20 cellular contexts compared by ENCODE assay signal in genomic region chr2:150639917-150640538, GRCh38.
A peak's percentile ranks its signal among the peaks of the same experiment; 100 is the strongest.
DNase-seq lines count a peak whose midpoint lies in the region; ATAC-seq, FAIRE-seq and TF ChIP-seq lines count a peak whose summit lies in the region.
"Had no signal": no experiment of that assay in that cellular context is flagged by ENCODE, and none has a peak within 500 bp of the region (broad histone marks: within the 10 kb centered on the region; RNA-seq: fewer than 3 reads in every experiment).

No MANE protein-coding gene starts in this region.

- H3K4me3 ChIP-seq in Loucy (ENCODE audit: low read length, poor library complexity, severe bottlenecking) (no peak overlapping the region), astrocyte (ENCODE audit: insufficient read depth, low read depth, low read length) (no peak overlapping the region), kidney (ENCODE audit: low read length in 2 of 2) (no peak overlapping the region), small intestine (ENCODE audit: low read depth in 1 of 2, low read length in 2 of 2) (no peak overlapping the region)
- H3K4me3 ChIP-seq: prostate gland had no signal

- H3K9ac ChIP-seq in Loucy (ENCODE audit: low read depth, low read length, poor library complexity, severe bottlenecking), result no peak overlapping the region
- H3K9ac ChIP-seq in astrocyte (ENCODE audit: low read length), result no peak overlapping the region
- no peak overlapping the region for H3K9ac ChIP-seq in kidney (ENCODE audit: low read length in 2 of 2)
- H3K9ac ChIP-seq: KMS-11 had no signal

- H3K79me2 ChIP-seq in Loucy (ENCODE audit: insufficient read depth, low read length), result no peaks in the 10 kb centered on the region
- H3K79me2 ChIP-seq in astrocyte (ENCODE audit: insufficient read depth, low read length), result no peaks in the 10 kb centered on the region

- H2AFZ ChIP-seq in Loucy (ENCODE audit: low read length) (peak overlapping the region; percentile 29; the same call in 1 of the 2 replicates), astrocyte (ENCODE audit: low read depth, low read length) (peak overlapping the region; percentile 23)

- no peak overlapping the region for H3K4me2 ChIP-seq in Loucy (ENCODE audit: low read depth, low read length, poor library complexity, severe bottlenecking)
- no peak overlapping the region for H3K4me2 ChIP-seq in astrocyte (ENCODE audit: low read length)
- H3K4me2 ChIP-seq: KMS-11 had no signal

- H3K27me3 Mint-ChIP-seq in astrocyte (ENCODE audit: low read depth, unreplicated experiment), result no peaks in the 10 kb centered on the region
- no peaks in the 10 kb centered on the region for H3K27me3 Mint-ChIP-seq in activated naive CD8-positive, alpha-beta T cell treated with anti-CD3 and anti-CD28 coated beads for 36 hours
- H3K27me3 Mint-ChIP-seq in activated CD4-positive, alpha-beta T cell treated with anti-CD3 and anti-CD28 coated beads for 36 hours, result peaks cover 1% of the 10 kb centered on the region
- H3K27me3 Mint-ChIP-seq: activated CD4-positive, alpha-beta memory T cell treated with anti-CD3 and anti-CD28 coated beads, Interleukin-2, amount 10 ng/mL, durations not matched to agents 7 days and 5 days had no signal

- FAIRE-seq in astrocyte (lab: Jason Lieb, UNC) (no peak), kidney (lab: Jason Lieb, UNC) (no peak), small intestine (lab: Jason Lieb, UNC) (no peak)
- FAIRE-seq: TTC549 had no signal

- H3K4me3 Mint-ChIP-seq in astrocyte (ENCODE audit: unreplicated experiment), result no peak overlapping the region
- H3K4me3 Mint-ChIP-seq in activated naive CD8-positive, alpha-beta T cell treated with anti-CD3 and anti-CD28 coated beads for 36 hours, result no peak overlapping the region
- no peak overlapping the region for H3K4me3 Mint-ChIP-seq in activated CD4-positive, alpha-beta T cell treated with anti-CD3 and anti-CD28 coated beads for 36 hours
- H3K4me3 Mint-ChIP-seq: activated CD4-positive, alpha-beta memory T cell treated with anti-CD3 and anti-CD28 coated beads, Interleukin-2, amount 10 ng/mL, durations not matched to agents 7 days and 5 days had no signal

- TF ChIP-seq CTCF in Loucy (conservative IDR thresholded peaks at IDR 0.05; ENCODE audit: low read length) (no peak), astrocyte (IDR thresholded peaks at IDR 0.05; ENCODE audit: insufficient read depth, low read depth, low read length) (no peak), kidney (IDR thresholded peaks at IDR 0.05; ENCODE audit: borderline replicate concordance, extremely low read depth, insufficient read depth) (no peak)

- peaks cover 22% of the 10 kb centered on the region for H3K4me1 Mint-ChIP-seq in astrocyte (ENCODE audit: low read depth, unreplicated experiment)
- no peaks in the 10 kb centered on the region for H3K4me1 Mint-ChIP-seq in activated naive CD8-positive, alpha-beta T cell treated with anti-CD3 and anti-CD28 coated beads for 36 hours
- no peaks in the 10 kb centered on the region for H3K4me1 Mint-ChIP-seq in activated CD4-positive, alpha-beta T cell treated with anti-CD3 and anti-CD28 coated beads for 36 hours
- H3K4me1 Mint-ChIP-seq: activated CD4-positive, alpha-beta memory T cell treated with anti-CD3 and anti-CD28 coated beads, Interleukin-2, amount 10 ng/mL, durations not matched to agents 7 days and 5 days had no signal

- intact Hi-C loops in kidney (cut with DNase I), result no loop called here
- intact Hi-C loops in activated CD4-positive, alpha-beta T cell treated with anti-CD3 and anti-CD28 coated beads for 36 hours (cut with DNase I, micrococcal nuclease), result no loop called here

- H3K36me3 ChIP-seq in Loucy (ENCODE audit: insufficient read depth, low read length) (no peaks in the 10 kb centered on the region), astrocyte (ENCODE audit: insufficient read depth, low read length) (no peaks in the 10 kb centered on the region), kidney (ENCODE audit: control insufficient read depth in 1 of 2, insufficient read depth in 2 of 2, low read length in 2 of 2) (no peaks in the 10 kb centered on the region), small intestine (ENCODE audit: control insufficient read depth in 2 of 2, insufficient read depth in 2 of 2, low read length in 2 of 2) (no peaks in the 10 kb centered on the region)
- H3K36me3 ChIP-seq: prostate gland, transverse colon had no signal

- H3K9me3 ChIP-seq in Loucy (ENCODE audit: insufficient read depth, low read depth, low read length) (no peaks in the 10 kb centered on the region), astrocyte (ENCODE audit: insufficient read depth, low read depth, low read length) (no peaks in the 10 kb centered on the region), kidney (ENCODE audit: control insufficient read depth in 1 of 2, low read length in 2 of 2) (no peaks in the 10 kb centered on the region), small intestine (ENCODE audit: control insufficient read depth, low read depth) (no peaks in the 10 kb centered on the region)
- H3K9me3 ChIP-seq: prostate gland, transverse colon had no signal

- 23 to 31% (median 24%) methylated on average over 6 of the region's 6 CpGs for WGBS in small intestine, 3 donors

- POLR2A ChIA-PET in activated CD4-positive, alpha-beta T cell treated with anti-CD3 and anti-CD28 coated beads for 36 hours (lab: Charles Lee), result no interaction called here

- no peaks in the 10 kb centered on the region for H3F3A ChIP-seq in Loucy (ENCODE audit: low read depth)

- H3K27ac Mint-ChIP-seq in astrocyte (ENCODE audit: unreplicated experiment), result no peak overlapping the region
- H3K27ac Mint-ChIP-seq in activated naive CD8-positive, alpha-beta T cell treated with anti-CD3 and anti-CD28 coated beads for 36 hours, result no peak overlapping the region
- H3K27ac Mint-ChIP-seq in activated CD4-positive, alpha-beta T cell treated with anti-CD3 and anti-CD28 coated beads for 36 hours, result no peak overlapping the region
- H3K27ac Mint-ChIP-seq: activated CD4-positive, alpha-beta memory T cell treated with anti-CD3 and anti-CD28 coated beads, Interleukin-2, amount 10 ng/mL, durations not matched to agents 7 days and 5 days had no signal

- H3K4me1 ChIP-seq in Loucy (ENCODE audit: insufficient read depth, low read length, poor library complexity, severe bottlenecking) (no peaks in the 10 kb centered on the region), astrocyte (ENCODE audit: insufficient read depth, low read length) (peaks cover 20% of the 10 kb centered on the region), kidney (ENCODE audit: control insufficient read depth in 1 of 2, insufficient read depth in 1 of 2, low read depth in 1 of 2, low read length in 2 of 2) (no peaks in the 10 kb centered on the region), small intestine (ENCODE audit: control insufficient read depth in 2 of 2, insufficient read depth in 1 of 2, low read depth in 1 of 2, low read length in 1 of 2) (no peaks in the 10 kb centered on the region)
- H3K4me1 ChIP-seq: prostate gland had no signal

- H3K27me3 ChIP-seq in Loucy (ENCODE audit: insufficient read depth, low read length, poor library complexity, severe bottlenecking), result no peaks in the 10 kb centered on the region
- H3K27me3 ChIP-seq in astrocyte (ENCODE audit: insufficient read depth, low read length), result no peaks in the 10 kb centered on the region
- no peaks in the 10 kb centered on the region for H3K27me3 ChIP-seq in small intestine (ENCODE audit: control insufficient read depth in 2 of 2, insufficient read depth in 2 of 2, low read length in 2 of 2)
- H3K27me3 ChIP-seq: transverse colon had no signal

- no peaks in the 10 kb centered on the region for H3K36me3 Mint-ChIP-seq in astrocyte (ENCODE audit: low read depth, unreplicated experiment)
- no peaks in the 10 kb centered on the region for H3K36me3 Mint-ChIP-seq in activated naive CD8-positive, alpha-beta T cell treated with anti-CD3 and anti-CD28 coated beads for 36 hours
- no peaks in the 10 kb centered on the region for H3K36me3 Mint-ChIP-seq in activated CD4-positive, alpha-beta T cell treated with anti-CD3 and anti-CD28 coated beads for 36 hours (ENCODE audit: low read depth)

- H3K9me2 ChIP-seq in Loucy (replicated peaks; ENCODE audit: low read depth, low read length), result no peaks in the 10 kb centered on the region

- DNase-seq in astrocyte (ENCODE audit: low read depth) (peak; percentile 62), kidney (no peak), stromal cell of bone marrow (ENCODE audit: low read depth) (peak; percentile 67), foreskin melanocyte (no peak), small intestine (no peak)
- no peak for DNase-seq in activated naive CD8-positive, alpha-beta T cell treated with anti-CD3 and anti-CD28 coated beads for 36 hours
- no peak for DNase-seq in activated CD4-positive, alpha-beta T cell treated with anti-CD3 and anti-CD28 coated beads for 36 hours
- DNase-seq: activated CD4-positive, alpha-beta memory T cell treated with anti-CD3 and anti-CD28 coated beads, Interleukin-2, amount 10 ng/mL, durations not matched to agents 7 days and 5 days; activated T-cell treated with anti-CD3 and anti-CD28 coated beads, Interleukin-2, amount 50 U/mL, for 48 hours; C1 segment of cervical spinal cord; DMS153; NCI-H1436; NCI-H446 treated with DMSO at 0.1 percent for 48 hours; stimulated activated CD4-positive, alpha-beta T cell treated with anti-CD3 and anti-CD28 coated beads, Interleukin-4, amount 100 ng/mL, for 1 hour; stimulated activated CD8-positive, alpha-beta memory T cell treated with anti-CD3 and anti-CD28 coated beads, Interleukin-4, amount 100 ng/mL, for 48 hours; transverse colon had no signal

- no peak for ATAC-seq in activated CD4-positive, alpha-beta T cell treated with anti-CD3 and anti-CD28 coated beads for 36 hours

- CTCF ChIA-PET in activated CD4-positive, alpha-beta T cell treated with anti-CD3 and anti-CD28 coated beads for 36 hours (lab: Charles Lee), result no interaction called here

- no peaks in the 10 kb centered on the region for H4K20me1 ChIP-seq in Loucy (ENCODE audit: insufficient read depth, low read length, poor library complexity, severe bottlenecking)
- no peaks in the 10 kb centered on the region for H4K20me1 ChIP-seq in astrocyte (ENCODE audit: insufficient read depth, low read length)

- no peak overlapping the region for H3K27ac ChIP-seq in astrocyte (ENCODE audit: low read depth, low read length)
- peak overlapping the region; percentile 13 to 14 for H3K27ac ChIP-seq in kidney (ENCODE audit: low read depth in 2 of 2, low read length in 2 of 2)
- H3K27ac ChIP-seq in small intestine (ENCODE audit: low read depth in 1 of 2, low read length in 1 of 2), result no peak overlapping the region
- H3K27ac ChIP-seq: KMS-11 had no signal

- no peaks in the 10 kb centered on the region for H3K9me3 Mint-ChIP-seq in astrocyte (ENCODE audit: unreplicated experiment)
- H3K9me3 Mint-ChIP-seq in activated naive CD8-positive, alpha-beta T cell treated with anti-CD3 and anti-CD28 coated beads for 36 hours, result peaks cover 3% of the 10 kb centered on the region
- H3K9me3 Mint-ChIP-seq in activated CD4-positive, alpha-beta T cell treated with anti-CD3 and anti-CD28 coated beads for 36 hours (ENCODE audit: low read depth), result no peaks in the 10 kb centered on the region
- H3K9me3 Mint-ChIP-seq: activated CD4-positive, alpha-beta memory T cell treated with anti-CD3 and anti-CD28 coated beads, Interleukin-2, amount 10 ng/mL, durations not matched to agents 7 days and 5 days had no signal

Comparison
In these comparisons a context has a peak if more than half of its experiments do, and no peak if none do; other contexts are left out.
1. DNase-seq: peak in astrocyte (single experiment) and stromal cell of bone marrow (single experiment); none in kidney (single experiment), activated naive CD8-positive, alpha-beta T cell treated with anti-CD3 and anti-CD28 coated beads for 36 hours (single experiment), foreskin melanocyte (single experiment), activated CD4-positive, alpha-beta T cell treated with anti-CD3 and anti-CD28 coated beads for 36 hours (single experiment) and small intestine (single experiment).
2. H3K27ac ChIP-seq: peak in kidney (2 of 2); none in astrocyte (single experiment) and small intestine (0 of 2).